Comparison of ENCODE assay signal across 34 cellular contexts in the genomic region with DNA sequence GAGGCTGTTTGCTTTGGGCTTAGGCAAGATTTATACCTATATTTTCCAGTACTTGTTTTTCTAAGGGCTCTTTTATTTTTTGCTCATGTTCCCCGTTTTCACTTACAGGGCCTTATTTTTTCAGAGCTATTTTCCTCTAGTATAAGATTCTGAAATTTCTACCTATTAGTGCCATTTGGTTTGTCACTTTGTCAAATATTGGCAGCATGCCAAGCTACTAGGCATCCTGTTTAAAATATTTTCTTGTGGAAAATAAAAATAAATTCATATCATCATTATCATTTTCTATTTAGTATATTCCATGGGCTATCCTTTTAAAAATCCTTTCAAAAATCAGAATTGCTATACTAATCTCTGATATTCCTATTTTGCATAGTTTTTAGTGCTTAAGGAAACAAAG.
"Had no signal": no experiment of that assay in that cellular context is flagged by ENCODE, and none has a peak within 500 bp of the region (broad histone marks: within the 10 kb centered on the region; RNA-seq: fewer than 3 reads in every experiment).

No MANE protein-coding gene starts in this region.

- H3K9me3 Mint-ChIP-seq: activated naive CD4-positive, alpha-beta T cell treated with anti-CD3 and anti-CD28 coated beads, Interleukin-2, amount 50 U/mL, for 24 hours had no signal

- ATAC-seq: activated CD8-positive, alpha-beta T cell treated with anti-CD3 and anti-CD28 coated beads, Interleukin-2, amount 10 ng/mL, durations not matched to agents 7 days and 5 days; body of pancreas; PC-3 had no signal

- H3K27ac ChIP-seq: ascending aorta, body of pancreas, breast epithelium, KMS-11, Peyer's patch, SJSA1 had no signal

- DNase-seq: activated CD4-positive, alpha-beta T cell treated with anti-CD3 and anti-CD28 coated beads, Interleukin-2, amount 10 ng/mL, durations not matched to agents 7 days and 5 days; activated CD4-positive, alpha-beta T cell treated with anti-CD3 and anti-CD28 coated beads, Interleukin-2, amount 50 U/mL, for 48 hours; activated CD8-positive, alpha-beta T cell treated with anti-CD3 and anti-CD28 coated beads, Interleukin-2, amount 10 ng/mL, durations not matched to agents 7 days and 5 days; activated gamma-delta T cell; activated naive CD4-positive, alpha-beta T cell treated with Interleukin-2 at 50 U/mL for 16 hours; activated naive CD8-positive, alpha-beta T cell treated with anti-CD3 and anti-CD28 coated beads, Interleukin-2, amount 10 ng/mL, durations not matched to agents 7 days and 5 days; activated T-cell treated with anti-CD3 and anti-CD28 coated beads, Interleukin-2, amount 50 U/mL, for 24 hours; amygdala; body of pancreas; MM.1S; MV-4-11; NCI-H1092; NCI-H1436 treated with DMSO at 0.1 percent for 48 hours; NCI-H187 treated with DMSO at 0.1 percent for 48 hours; NCI-H2081; NCI-H226; NCI-H446 treated with DMSO at 0.1 percent for 48 hours; NCI-H524; NCI-H774; NK-92 treated with Interleukin-12 subunit alpha and Interleukin-12 subunit beta, amount 100 ng/mL, for 24 hours; PC-3; Peyer's patch; RPMI8226; SHP77 treated with DMSO at 0.1 percent for 48 hours; SK-N-SH had no signal

- H3K36me3 Mint-ChIP-seq: activated naive CD4-positive, alpha-beta T cell treated with anti-CD3 and anti-CD28 coated beads, Interleukin-2, amount 50 U/mL, for 24 hours; activated naive CD8-positive, alpha-beta T cell treated with anti-CD3 and anti-CD28 coated beads, Interleukin-2, amount 10 ng/mL, durations not matched to agents 7 days and 5 days had no signal

- H3K27me3 Mint-ChIP-seq: activated CD4-positive, alpha-beta T cell treated with anti-CD3 and anti-CD28 coated beads, Interleukin-2, amount 10 ng/mL, durations not matched to agents 7 days and 5 days; activated naive CD4-positive, alpha-beta T cell treated with anti-CD3 and anti-CD28 coated beads, Interleukin-2, amount 50 U/mL, for 24 hours; activated naive CD8-positive, alpha-beta T cell treated with anti-CD3 and anti-CD28 coated beads, Interleukin-2, amount 10 ng/mL, durations not matched to agents 7 days and 5 days; activated T-cell treated with anti-CD3 and anti-CD28 coated beads, Interleukin-2, amount 50 U/mL, for 24 hours had no signal

- H3K36me3 ChIP-seq: ascending aorta, breast epithelium, Peyer's patch, SJSA1 had no signal

- H3K9ac ChIP-seq: KMS-11, SK-N-SH had no signal

- FAIRE-seq: TTC549 had no signal

- H3K27me3 ChIP-seq: ascending aorta, body of pancreas, breast epithelium, Peyer's patch had no signal

- H3K4me1 ChIP-seq: ascending aorta, body of pancreas, breast epithelium, Peyer's patch, SJSA1 had no signal

- H3K27ac Mint-ChIP-seq: activated CD4-positive, alpha-beta T cell treated with anti-CD3 and anti-CD28 coated beads, Interleukin-2, amount 10 ng/mL, durations not matched to agents 7 days and 5 days; activated CD8-positive, alpha-beta T cell treated with anti-CD3 and anti-CD28 coated beads, Interleukin-2, amount 10 ng/mL, durations not matched to agents 7 days and 5 days; activated naive CD4-positive, alpha-beta T cell treated with anti-CD3 and anti-CD28 coated beads, Interleukin-2, amount 50 U/mL, for 24 hours; activated naive CD8-positive, alpha-beta T cell treated with anti-CD3 and anti-CD28 coated beads, Interleukin-2, amount 10 ng/mL, durations not matched to agents 7 days and 5 days; activated T-cell treated with anti-CD3 and anti-CD28 coated beads, Interleukin-2, amount 50 U/mL, for 24 hours; activated T-helper 2 cell treated with anti-CD3 and anti-CD28 coated beads, Interferon-gamma antibody, Interleukin-2, Interleukin-4, amounts not matched to agents 10 μg/mL and 5 μg/mL and 100 μg/mL, durations not matched to agents 14 hours and 24 hours and 36 hours; T-helper 1 cell treated with Interleukin-12 subunit alpha and Interleukin-12 subunit beta and Interleukin-4 antibody, amounts not matched to agents 30 μg/mL and 1 μg/mL, for 36 hours; T-helper 2 cell treated with Interferon-gamma antibody and Interleukin-4, amounts not matched to agents 5 μg/mL and 100 μg/mL, for 36 hours had no signal

- H3K4me1 Mint-ChIP-seq: activated CD4-positive, alpha-beta T cell treated with anti-CD3 and anti-CD28 coated beads, Interleukin-2, amount 10 ng/mL, durations not matched to agents 7 days and 5 days; activated naive CD4-positive, alpha-beta T cell treated with anti-CD3 and anti-CD28 coated beads, Interleukin-2, amount 50 U/mL, for 24 hours; activated naive CD8-positive, alpha-beta T cell treated with anti-CD3 and anti-CD28 coated beads, Interleukin-2, amount 10 ng/mL, durations not matched to agents 7 days and 5 days had no signal

- H3K4me2 ChIP-seq: KMS-11, SK-N-SH had no signal

- H3K9me3 ChIP-seq: ascending aorta, body of pancreas, breast epithelium, Peyer's patch, SJSA1, SK-N-SH had no signal

- H3K4me3 Mint-ChIP-seq: activated CD4-positive, alpha-beta T cell treated with anti-CD3 and anti-CD28 coated beads, Interleukin-2, amount 10 ng/mL, durations not matched to agents 7 days and 5 days; activated CD8-positive, alpha-beta T cell treated with anti-CD3 and anti-CD28 coated beads, Interleukin-2, amount 10 ng/mL, durations not matched to agents 7 days and 5 days; activated naive CD4-positive, alpha-beta T cell treated with anti-CD3 and anti-CD28 coated beads, Interleukin-2, amount 50 U/mL, for 24 hours; activated naive CD8-positive, alpha-beta T cell treated with anti-CD3 and anti-CD28 coated beads, Interleukin-2, amount 10 ng/mL, durations not matched to agents 7 days and 5 days; activated T-cell treated with anti-CD3 and anti-CD28 coated beads, Interleukin-2, amount 50 U/mL, for 24 hours; T-helper 1 cell treated with Interleukin-12 subunit alpha and Interleukin-12 subunit beta and Interleukin-4 antibody, amounts not matched to agents 30 μg/mL and 1 μg/mL, for 36 hours; T-helper 2 cell treated with Interferon-gamma antibody and Interleukin-4, amounts not matched to agents 5 μg/mL and 100 μg/mL, for 36 hours had no signal

- H3K4me3 ChIP-seq: ascending aorta, body of pancreas, breast epithelium, Peyer's patch, SJSA1 had no signal
